In genomic region chr2:240913810-240914644, GRCh38 we compare ENCODE assay signal across 9 cellular contexts. TPM values are rescaled to one million over a fixed set of nuclear protein-coding genes. Genes with fewer than 3 reads are reported as not detected.
DNase-seq lines count a peak whose midpoint lies in the region; ATAC-seq and TF ChIP-seq lines count a peak whose summit lies in the region.
"Had no signal": no experiment of that assay in that cellular context is flagged by ENCODE, and none has a peak within 500 bp of the region (broad histone marks: within the 10 kb centered on the region; RNA-seq: fewer than 3 reads in every experiment).

No MANE protein-coding gene starts in this region.

- 38% methylated on average over 26 of the region's 36 CpGs for WGBS in suprapubic skin

- peak; percentile 26 for DNase-seq in NCI-H510A treated with DMSO at 0.1 percent for 48 hours (lab: John Stamatoyannopoulos, UW)
- DNase-seq in NCI-H510A (lab: John Stamatoyannopoulos, UW) = no peak
- peak; percentile 30 for DNase-seq in NCI-H460 (ENCODE audit: extremely low read depth, low read depth)
- DNase-seq in activated T-cell treated with anti-CD3 and anti-CD28 coated beads for 4 hours = peak; percentile 51
- DNase-seq in fibroblast of gingiva (ENCODE audit: low read depth) = peak; percentile 82
- peak in 38 of 56 donors; percentile 3 to 70 (median 30) for DNase-seq in nucleus accumbens (lab: John Stamatoyannopoulos, UW)
- DNase-seq in suprapubic skin (ENCODE audit: low spot score in 2 of 2) = no peak

- peaks cover 70% of the 10 kb centered on the region for H3K4me1 ChIP-seq in suprapubic skin

- H3K36me3 ChIP-seq in suprapubic skin = no peaks in the 10 kb centered on the region

- peak; percentile 57 to 92 for TF ChIP-seq CTCF in suprapubic skin (IDR thresholded peaks at IDR 0.05)

- H3K4me3 ChIP-seq in suprapubic skin = no peak overlapping the region

- H3K27me3 ChIP-seq in suprapubic skin = peaks cover 16% of the 10 kb centered on the region

- no peak for TF ChIP-seq EP300 in suprapubic skin (IDR thresholded peaks at IDR 0.05)

- H3K27ac ChIP-seq in suprapubic skin = no peak overlapping the region

- no peaks in the 10 kb centered on the region for H3K9me3 ChIP-seq in suprapubic skin

- ATAC-seq in HG03280 (IDR thresholded peaks at IDR 0.05; ENCODE audit: unreplicated experiment) = no peak

- no peak for TF ChIP-seq POLR2A in suprapubic skin (IDR thresholded peaks at IDR 0.05)

RNA-seq across cellular contexts. Expression of gene CROCC2, which starts 7.9 kb away (rescaled TPM):
- not detected in 2 replicates for total RNA-seq in NCI-H460 (2014; rRNA removed; shearing (Covaris generic))
- polyA plus RNA-seq in NCI-H460 (2014; cell fraction: nucleus; rRNA removed) = not detected in 2 replicates
- total RNA-seq in suprapubic skin = not detected

RNA-seq across cellular contexts. Expression of gene MAB21L4, which starts 18.1 kb away (rescaled TPM):
- total RNA-seq in NCI-H460 (2014; rRNA removed; shearing (Covaris generic)) = not detected in 2 replicates
- not detected in 2 replicates for polyA plus RNA-seq in NCI-H460 (2014; cell fraction: nucleus; rRNA removed)
- total RNA-seq in suprapubic skin = 10 to 100 TPM; 28.7 to 97.5 (median 69.2) TPM

RNA-seq across cellular contexts. Expression of gene AGXT, which starts 45.4 kb away (rescaled TPM):
- not detected in 2 replicates for total RNA-seq in NCI-H460 (2014; rRNA removed; shearing (Covaris generic))
- not detected in 2 replicates for polyA plus RNA-seq in NCI-H460 (2014; cell fraction: nucleus; rRNA removed)
- under 1 TPM in 1 of 4 donors, not detected in 3; 0.80 TPM for total RNA-seq in suprapubic skin
- total RNA-seq: lower leg skin had no signal

Comparison
In these comparisons a context has a peak if more than half of its experiments do, and no peak if none do; other contexts are left out.
1. DNase-seq: peak in NCI-H510A treated with DMSO at 0.1 percent for 48 hours (single experiment), NCI-H460 (single experiment), activated T-cell treated with anti-CD3 and anti-CD28 coated beads for 4 hours (single experiment), fibroblast of gingiva (single experiment) and nucleus accumbens (38 of 56); none in NCI-H510A (single experiment) and suprapubic skin (0 of 2).
2. RNA of gene MAB21L4, which starts 18.1 kb away (total RNA-seq): 28.7 to 97.5 TPM in suprapubic skin; not detected in NCI-H460; every median in the first group is over 10 times any median in the second.